ENCODE assay signal across 13 cellular contexts in the genomic region with DNA sequence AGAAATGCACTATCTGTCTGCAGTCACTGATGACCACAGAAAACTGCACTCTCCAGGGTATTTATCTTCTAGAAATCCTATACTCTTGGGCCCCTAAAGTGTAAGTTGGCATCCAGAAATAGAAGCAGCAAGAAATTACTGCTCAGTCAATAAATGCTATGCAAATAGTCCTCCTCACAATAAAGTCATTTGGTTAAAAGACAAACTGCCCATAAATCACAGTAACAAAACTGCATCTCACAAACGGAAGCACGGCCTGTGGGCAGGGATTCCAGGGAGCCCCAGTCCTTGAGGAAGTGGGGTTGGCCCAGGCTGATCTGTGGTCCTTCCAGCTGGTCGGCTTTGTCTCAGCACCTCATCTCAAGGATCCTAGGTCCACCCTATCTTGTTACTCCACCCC. TPM values are rescaled to one million over a fixed set of nuclear protein-coding genes. Genes with fewer than 3 reads are reported as not detected.
"Had no signal": no experiment of that assay in that cellular context is flagged by ENCODE, and none has a peak within 500 bp of the region (broad histone marks: within the 10 kb centered on the region; RNA-seq: fewer than 3 reads in every experiment).

No MANE protein-coding gene starts in this region.

- H3K27me3 ChIP-seq: gastroesophageal sphincter, pancreas, spleen had no signal

- ATAC-seq: activated CD4-positive, alpha-beta T cell treated with anti-CD3 and anti-CD28 coated beads for 36 hours; gastroesophageal sphincter; left lobe of liver; naive thymus-derived CD4-positive, alpha-beta T cell; sciatic nerve had no signal

- H3K4me3 ChIP-seq: gastroesophageal sphincter, pancreas, spleen, thoracic aorta had no signal

- H3K4me1 Mint-ChIP-seq: activated CD4-positive, alpha-beta T cell treated with anti-CD3 and anti-CD28 coated beads for 36 hours; activated naive CD4-positive, alpha-beta T cell treated with anti-CD3 and anti-CD28 coated beads, Interleukin-2, amount 10 ng/mL, durations not matched to agents 7 days and 5 days had no signal

- DNase-seq: activated CD4-positive, alpha-beta memory T cell treated with anti-CD3 and anti-CD28 coated beads for 36 hours; activated CD4-positive, alpha-beta T cell treated with anti-CD3 and anti-CD28 coated beads for 36 hours; activated naive CD4-positive, alpha-beta T cell treated with anti-CD3 and anti-CD28 coated beads, Interleukin-2, amount 10 ng/mL, durations not matched to agents 7 days and 5 days; activated T-cell treated with anti-CD3 and anti-CD28 coated beads, Interleukin-2, amount 50 U/mL, for 24 hours; naive thymus-derived CD4-positive, alpha-beta T cell; pancreas; spleen had no signal

- H3K27ac ChIP-seq: gastroesophageal sphincter, pancreas, spleen, thoracic aorta had no signal

- H3K36me3 ChIP-seq: pancreas, spleen, thoracic aorta had no signal

- H3K9me3 Mint-ChIP-seq: activated CD4-positive, alpha-beta memory T cell treated with anti-CD3 and anti-CD28 coated beads for 36 hours; activated naive CD4-positive, alpha-beta T cell treated with anti-CD3 and anti-CD28 coated beads, Interleukin-2, amount 10 ng/mL, durations not matched to agents 7 days and 5 days; activated T-cell treated with anti-CD3 and anti-CD28 coated beads, Interleukin-2, amount 50 U/mL, for 24 hours had no signal

- H3K4me1 ChIP-seq: gastroesophageal sphincter, pancreas, spleen had no signal

- H3K27me3 Mint-ChIP-seq: activated CD4-positive, alpha-beta T cell treated with anti-CD3 and anti-CD28 coated beads for 36 hours; activated T-cell treated with anti-CD3 and anti-CD28 coated beads, Interleukin-2, amount 50 U/mL, for 24 hours had no signal

- H3K4me3 Mint-ChIP-seq: activated CD4-positive, alpha-beta memory T cell treated with anti-CD3 and anti-CD28 coated beads for 36 hours; activated CD4-positive, alpha-beta T cell treated with anti-CD3 and anti-CD28 coated beads for 36 hours; activated naive CD4-positive, alpha-beta T cell treated with anti-CD3 and anti-CD28 coated beads, Interleukin-2, amount 10 ng/mL, durations not matched to agents 7 days and 5 days; activated T-cell treated with anti-CD3 and anti-CD28 coated beads, Interleukin-2, amount 50 U/mL, for 24 hours; naive thymus-derived CD4-positive, alpha-beta T cell had no signal

- H3K27ac Mint-ChIP-seq: activated CD4-positive, alpha-beta memory T cell treated with anti-CD3 and anti-CD28 coated beads for 36 hours; activated CD4-positive, alpha-beta T cell treated with anti-CD3 and anti-CD28 coated beads for 36 hours; activated naive CD4-positive, alpha-beta T cell treated with anti-CD3 and anti-CD28 coated beads, Interleukin-2, amount 10 ng/mL, durations not matched to agents 7 days and 5 days; activated T-cell treated with anti-CD3 and anti-CD28 coated beads, Interleukin-2, amount 50 U/mL, for 24 hours; naive thymus-derived CD4-positive, alpha-beta T cell had no signal

- H3K9me3 ChIP-seq: gastroesophageal sphincter, pancreas, spleen, thoracic aorta had no signal

- H3K36me3 Mint-ChIP-seq: activated CD4-positive, alpha-beta memory T cell treated with anti-CD3 and anti-CD28 coated beads for 36 hours; activated naive CD4-positive, alpha-beta T cell treated with anti-CD3 and anti-CD28 coated beads, Interleukin-2, amount 10 ng/mL, durations not matched to agents 7 days and 5 days; naive thymus-derived CD4-positive, alpha-beta T cell had no signal

RNA-seq across cellular contexts. Expression of a gene that starts 29.8 kb away (rescaled TPM):
- total RNA-seq: activated CD4-positive, alpha-beta memory T cell treated with anti-CD3 and anti-CD28 coated beads for 36 hours; activated CD4-positive, alpha-beta T cell treated with anti-CD3 and anti-CD28 coated beads for 36 hours; gastroesophageal sphincter; left lobe of liver; lung microvascular endothelial cell; naive thymus-derived CD4-positive, alpha-beta T cell; sciatic nerve; thoracic aorta; urinary bladder had no signal
- polyA plus RNA-seq: naive thymus-derived CD4-positive, alpha-beta T cell; pancreas had no signal
